ENCODE assay signal across 16 cellular contexts in the genomic region with DNA sequence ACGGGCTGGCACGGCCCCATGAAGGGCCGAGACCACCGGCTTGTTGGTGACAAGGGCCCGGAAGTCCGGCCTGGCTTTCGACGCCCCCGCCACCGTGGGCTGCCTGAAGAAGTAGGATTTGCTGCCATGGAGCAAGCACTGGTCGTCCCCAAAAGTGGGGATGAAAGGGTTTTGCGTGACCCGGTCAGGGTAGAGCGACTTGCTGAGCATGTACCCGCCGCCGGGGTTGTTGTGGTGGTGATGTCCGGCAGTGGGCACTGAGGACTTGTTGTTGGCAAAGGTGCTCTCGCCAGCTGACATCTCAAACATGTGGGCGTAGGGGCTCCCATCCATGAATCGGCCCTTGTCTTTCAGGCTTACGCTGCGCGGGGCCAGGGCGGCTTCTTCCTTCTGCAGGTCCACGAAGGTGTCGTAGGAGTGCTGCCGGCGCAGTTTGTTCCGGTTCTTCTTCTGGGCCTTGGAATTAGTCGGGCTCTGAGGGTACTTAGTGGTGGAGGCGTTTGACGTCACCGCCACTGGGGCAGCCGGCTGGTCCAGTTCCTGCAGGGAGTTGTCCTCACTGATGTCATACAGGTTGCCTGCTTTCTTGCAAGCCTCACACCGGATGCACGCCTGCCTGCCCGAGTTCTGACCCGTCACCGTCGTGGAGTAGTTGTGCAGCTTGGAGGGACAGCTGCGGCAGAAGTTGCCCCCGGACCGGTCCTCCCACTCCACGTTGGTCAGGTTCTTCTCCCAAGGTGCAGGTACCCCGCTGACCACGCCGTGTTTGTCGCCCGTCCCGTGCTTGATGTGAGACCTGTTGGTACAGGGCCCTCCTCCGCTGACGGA.
DNase-seq lines count a peak whose midpoint lies in the region; ATAC-seq and TF ChIP-seq lines count a peak whose summit lies in the region.
"Had no signal": no experiment of that assay in that cellular context is flagged by ENCODE, and none has a peak within 500 bp of the region (broad histone marks: within the 10 kb centered on the region; RNA-seq: fewer than 3 reads in every experiment).

No MANE protein-coding gene starts in this region.

- H3K4me3 Mint-ChIP-seq in chondrocyte (ENCODE audit: unreplicated experiment) (no peak overlapping the region), T-helper 17 cell (no peak overlapping the region)
- H3K4me3 Mint-ChIP-seq: CD4-positive, CD25-positive, alpha-beta regulatory T cell had no signal

- H3K27me3 ChIP-seq in right atrium auricular region (no peaks in the 10 kb centered on the region), osteoblast (ENCODE audit: insufficient read depth, low read length) (no peaks in the 10 kb centered on the region), upper lobe of right lung (no peaks in the 10 kb centered on the region)
- H3K27me3 ChIP-seq: BLaER1 treated with 17β-estradiol and CSF1 and Interleukin-3, amounts not matched to agents 10 nM and 100 nM had no signal

- H3K36me3 Mint-ChIP-seq in chondrocyte (ENCODE audit: low read depth) (no peaks in the 10 kb centered on the region), T-helper 17 cell (ENCODE audit: low read depth) (no peaks in the 10 kb centered on the region)
- H3K36me3 Mint-ChIP-seq: CD4-positive, CD25-positive, alpha-beta regulatory T cell had no signal

- no peak for TF ChIP-seq CTCF in right atrium auricular region (IDR thresholded peaks at IDR 0.05)
- no peak for TF ChIP-seq CTCF in chondrocyte (IDR thresholded peaks at IDR 0.05)
- TF ChIP-seq CTCF in osteoblast (IDR thresholded peaks at IDR 0.05; ENCODE audit: extremely low read depth, low read depth, low read length) = no peak
- no peak for TF ChIP-seq CTCF in upper lobe of right lung (IDR thresholded peaks at IDR 0.05)

- intact Hi-C loops in cardiac septum (cut with DNase I) (no loop called here), upper lobe of right lung (cut with DNase I) (no loop called here)

- no peak overlapping the region for H2AFZ ChIP-seq in osteoblast (ENCODE audit: low read length)
- H2AFZ ChIP-seq: GM23248 had no signal

- ATAC-seq in upper lobe of right lung (no peak), T-helper 17 cell (no peak)
- ATAC-seq: GM12878, HCT116 had no signal

- no peaks in the 10 kb centered on the region for H3K9me3 ChIP-seq in right atrium auricular region
- H3K9me3 ChIP-seq in osteoblast (ENCODE audit: low read depth, low read length) = no peaks in the 10 kb centered on the region
- no peaks in the 10 kb centered on the region for H3K9me3 ChIP-seq in upper lobe of right lung
- H3K9me3 ChIP-seq in T-helper 17 cell (ENCODE audit: control insufficient read depth, low read length, poor library complexity, severe bottlenecking) = no peaks in the 10 kb centered on the region

- H3K36me3 ChIP-seq in right atrium auricular region (no peaks in the 10 kb centered on the region), osteoblast (ENCODE audit: insufficient read depth, low read length) (no peaks in the 10 kb centered on the region), upper lobe of right lung (no peaks in the 10 kb centered on the region)
- H3K36me3 ChIP-seq: BLaER1 treated with 17β-estradiol and CSF1 and Interleukin-3, amounts not matched to agents 10 nM and 100 nM had no signal

- DNase-seq in cardiac septum (ENCODE audit: low spot score) (peak; percentile 74), right atrium auricular region (ENCODE audit: low spot score) (no peak), chondrocyte (ENCODE audit: low spot score) (peak; percentile 93), osteoblast (ENCODE audit: insufficient read length, low spot score, missing footprints) (peak; percentile 59), upper lobe of right lung (peak; percentile 63), T-helper 17 cell (no peak), NCI-H2029 (lab: John Stamatoyannopoulos, UW) (no peak), dermis blood vessel endothelial cell (no peak)
- DNase-seq: ACHN; CD4-positive, CD25-positive, alpha-beta regulatory T cell; DMS53; GM23248; IMR-90 had no signal

- H3K27ac Mint-ChIP-seq in chondrocyte (ENCODE audit: unreplicated experiment) = no peak overlapping the region
- no peak overlapping the region for H3K27ac Mint-ChIP-seq in T-helper 17 cell
- H3K27ac Mint-ChIP-seq: CD4-positive, CD25-positive, alpha-beta regulatory T cell had no signal

- H3K79me2 ChIP-seq in osteoblast (ENCODE audit: insufficient read depth, low read length) = no peaks in the 10 kb centered on the region

- H3K4me3 ChIP-seq in right atrium auricular region (no peak overlapping the region), osteoblast (ENCODE audit: insufficient read depth, low read length) (no peak overlapping the region), upper lobe of right lung (no peak overlapping the region)
- H3K4me3 ChIP-seq: BLaER1 treated with 17β-estradiol and CSF1 and Interleukin-3, amounts not matched to agents 10 nM and 100 nM; GM12878; GM23248 had no signal

- H3K4me1 Mint-ChIP-seq in chondrocyte (ENCODE audit: low read depth) (peaks cover 4% of the 10 kb centered on the region), T-helper 17 cell (no peaks in the 10 kb centered on the region)
- H3K4me1 Mint-ChIP-seq: CD4-positive, CD25-positive, alpha-beta regulatory T cell had no signal

- H3K4me1 ChIP-seq in right atrium auricular region = no peaks in the 10 kb centered on the region
- no peaks in the 10 kb centered on the region for H3K4me1 ChIP-seq in osteoblast (ENCODE audit: insufficient read depth, low read length)
- no peaks in the 10 kb centered on the region for H3K4me1 ChIP-seq in upper lobe of right lung
- H3K4me1 ChIP-seq: BLaER1 treated with 17β-estradiol and CSF1 and Interleukin-3, amounts not matched to agents 10 nM and 100 nM had no signal

- H3K27ac ChIP-seq in right atrium auricular region (no peak overlapping the region), osteoblast (ENCODE audit: low read depth, low read length) (no peak overlapping the region), upper lobe of right lung (no peak overlapping the region)
- H3K27ac ChIP-seq: BLaER1 treated with 17β-estradiol and CSF1 and Interleukin-3, amounts not matched to agents 10 nM and 100 nM; GM23248 had no signal

- peaks cover 2% of the 10 kb centered on the region for H3K27me3 Mint-ChIP-seq in chondrocyte (ENCODE audit: low read depth)
- peaks cover 8% of the 10 kb centered on the region for H3K27me3 Mint-ChIP-seq in T-helper 17 cell

- H3K4me2 ChIP-seq in osteoblast (ENCODE audit: insufficient read depth, low read length) = no peak overlapping the region
- H3K4me2 ChIP-seq: BLaER1 treated with 17β-estradiol and CSF1 and Interleukin-3, amounts not matched to agents 10 nM and 100 nM had no signal

- H3K9me3 Mint-ChIP-seq in chondrocyte (ENCODE audit: low read depth) = peaks cover 10% of the 10 kb centered on the region

- no peaks in the 10 kb centered on the region for H4K20me1 ChIP-seq in osteoblast (ENCODE audit: insufficient read depth, low read length)
- H4K20me1 ChIP-seq: BLaER1 treated with 17β-estradiol and CSF1 and Interleukin-3, amounts not matched to agents 10 nM and 100 nM had no signal

Comparison
In these comparisons a context has a peak if more than half of its experiments do, and no peak if none do; other contexts are left out.
1. DNase-seq: peak in cardiac septum (single experiment), chondrocyte (single experiment), osteoblast (single experiment) and upper lobe of right lung (single experiment); none in right atrium auricular region (single experiment), T-helper 17 cell (0 of 3), NCI-H2029 (single experiment) and dermis blood vessel endothelial cell (single experiment).